Comparison of ENCODE assay signal across 1 cellular context in the genomic region with DNA sequence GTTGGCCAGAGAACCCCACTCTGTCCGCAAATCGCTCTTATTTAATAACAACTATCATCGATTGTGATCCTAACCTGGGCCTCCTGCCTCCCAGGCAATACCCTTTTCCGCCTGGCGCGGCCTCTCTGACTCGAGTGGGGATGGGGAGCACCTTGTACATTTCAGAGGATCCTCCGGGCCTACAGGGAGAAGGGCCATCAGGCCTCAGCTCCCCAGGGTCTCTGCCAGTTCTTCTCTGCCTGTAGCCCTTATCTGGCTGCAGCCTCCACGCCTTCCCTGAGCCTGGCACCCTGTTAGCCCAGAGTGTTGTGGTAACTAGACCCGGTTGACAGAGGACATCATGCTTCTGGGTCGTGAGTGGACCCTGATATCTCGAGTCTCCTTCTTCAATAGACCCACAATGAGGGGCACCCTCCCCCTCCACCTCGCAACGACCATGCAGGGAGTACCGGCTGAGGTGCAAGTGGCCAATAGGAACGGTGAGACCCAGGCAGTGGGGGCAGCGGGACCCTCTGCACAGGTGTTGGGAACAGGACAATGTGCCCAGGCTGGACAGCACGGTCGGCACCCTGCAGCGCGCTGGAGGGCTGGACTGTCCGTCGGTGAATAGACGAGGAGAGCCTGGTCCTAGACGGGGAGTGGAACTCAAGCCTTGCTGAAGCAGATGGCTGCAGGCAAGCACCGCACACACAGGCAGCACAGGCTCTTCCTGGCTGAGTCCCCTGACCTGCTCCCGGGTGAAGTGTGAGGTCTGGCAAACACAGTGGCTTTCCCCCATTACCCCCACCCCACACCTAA.
TF ChIP-seq lines count a peak whose summit lies in the region.

No MANE protein-coding gene starts in this region.

TF ChIP-seq in H1, 55 proteins besides CTCF, POLR2A, EP300 and RAD21:
- TF ChIP-seq POU5F1 (IDR thresholded peaks at IDR 0.05; ENCODE audit: low read depth, low read length) (no peak), CREB1 (IDR thresholded peaks at IDR 0.05) (no peak), NANOG (IDR thresholded peaks at IDR 0.05; ENCODE audit: insufficient read depth, low read depth, low read length, poor library complexity, severe bottlenecking) (no peak), SAP30 (IDR thresholded peaks at IDR 0.05; ENCODE audit: insufficient read depth, insufficient replicate concordance, low read length) (no peak), CBX8 (IDR thresholded peaks at IDR 0.05; ENCODE audit: borderline replicate concordance, low read depth, low read length) (no peak), BACH1 (IDR thresholded peaks at IDR 0.05; ENCODE audit: low read length) (no peak; the same call in 1 of the 2 replicates), GTF2F1 (IDR thresholded peaks at IDR 0.05; ENCODE audit: borderline replicate concordance, low read depth, low read length) (no peak), POLR2AphosphoS5 (IDR thresholded peaks at IDR 0.05; ENCODE audit: low read depth, low read length) (no peak), CEBPB (IDR thresholded peaks at IDR 0.05; ENCODE audit: low read depth, low read length) (no peak), BRCA1 (IDR thresholded peaks at IDR 0.05; ENCODE audit: low read depth, low read length) (no peak), SIX5 (IDR thresholded peaks at IDR 0.05; ENCODE audit: low read depth, low read length) (no peak), CHD1 (IDR thresholded peaks at IDR 0.05; ENCODE audit: low read depth, low read length) (no peak), FOSL1 (IDR thresholded peaks at IDR 0.05; ENCODE audit: insufficient read depth, low read depth, low read length) (no peak), TCF12 (IDR thresholded peaks at IDR 0.05; ENCODE audit: low read depth, low read length) (no peak)
- TF ChIP-seq, protein P1, sequence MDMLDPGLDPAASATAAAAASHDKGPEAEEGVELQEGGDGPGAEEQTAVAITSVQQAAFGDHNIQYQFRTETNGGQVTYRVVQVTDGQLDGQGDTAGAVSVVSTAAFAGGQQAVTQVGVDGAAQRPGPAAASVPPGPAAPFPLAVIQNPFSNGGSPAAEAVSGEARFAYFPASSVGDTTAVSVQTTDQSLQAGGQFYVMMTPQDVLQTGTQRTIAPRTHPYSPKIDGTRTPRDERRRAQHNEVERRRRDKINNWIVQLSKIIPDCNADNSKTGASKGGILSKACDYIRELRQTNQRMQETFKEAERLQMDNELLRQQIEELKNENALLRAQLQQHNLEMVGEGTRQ (IDR thresholded peaks at IDR 0.05; ENCODE audit: low read length) = no peak
TF ChIP-seq in H1: peak in this region for 0.
